Comparison of ENCODE assay signal across 8 cellular contexts in genomic region chr16:71808593-71809449, GRCh38. TPM values are rescaled to one million over a fixed set of nuclear protein-coding genes. Genes with fewer than 3 reads are reported as not detected.
DNase-seq lines count a peak whose midpoint lies in the region; ATAC-seq and TF ChIP-seq lines count a peak whose summit lies in the region.

Gene AP1G1, minus strand, starts transcription at chr16:71808834. Its CDS starts 19,355 bp downstream, at chr16:71789479.

- H3K4me3 ChIP-seq in AG09309 (ENCODE audit: control insufficient read depth, low read depth, low read length): peak within 1 kb of the TSS; percentile 58
- peak within 1 kb of the TSS; percentile 95 to 97 for H3K4me3 ChIP-seq in cardiac fibroblast (replicated peaks in 1 of 2; ENCODE audit: low read depth in 2 of 2, low read length in 2 of 2)

- DNase-seq in AG09309 (ENCODE audit: low read depth) (peak; percentile 97), NCI-H345 (lab: John Stamatoyannopoulos, UW) (peak; percentile 96), activated B cell treated with CpG ODN at 0.5 μM for 24 hours (peak; percentile 79), cardiac fibroblast (ENCODE audit: low read depth in 2 of 2) (peak; percentile 99), immature natural killer cell (peak; percentile 91 to 95 (median 95)), smooth muscle cell of the brain vasculature (ENCODE audit: low read depth, low spot score) (peak; percentile 94)

- POLR2A ChIA-PET in activated B cell treated with CpG ODN at 0.5 μM for 24 hours (lab: Charles Lee): interaction anchor here (0.5 to 3.8 kb wide), 33 partner anchors 10 to 1428 kb away, joined by 3 to 110 read pairs (median 4); partner anchors contain the start of genes DHX38, IST1 and ZNF821

- H3K36me3 Mint-ChIP-seq in activated B cell treated with CpG ODN at 0.5 μM for 24 hours (ENCODE audit: low read depth) (peaks cover 24% of the 10 kb centered on the region), immature natural killer cell (no peaks in the 10 kb centered on the region)

- H3K9me3 Mint-ChIP-seq in activated B cell treated with CpG ODN at 0.5 μM for 24 hours: no peaks in the 10 kb centered on the region
- no peaks in the 10 kb centered on the region for H3K9me3 Mint-ChIP-seq in immature natural killer cell

- CTCF ChIA-PET in activated B cell treated with CpG ODN at 0.5 μM for 24 hours (lab: Charles Lee): interaction anchor here (1.1 to 2.7 kb wide), 2 partner anchors 42 to 74 kb away, joined by 3 to 19 read pairs; no protein-coding TSS in a partner anchor

- ATAC-seq in GM19025 (IDR thresholded peaks at IDR 0.05; ENCODE audit: low read depth, unreplicated experiment): peak; percentile 76
- ATAC-seq in HG03280 (IDR thresholded peaks at IDR 0.05; ENCODE audit: unreplicated experiment): peak; percentile 82
- peak; percentile 86 for ATAC-seq in activated B cell treated with CpG ODN at 0.5 μM for 24 hours (ENCODE audit: low read depth)

- no peak for TF ChIP-seq CTCF in AG09309 (IDR thresholded peaks at IDR 0.05; ENCODE audit: control insufficient read depth, insufficient read depth, low read depth, low read length, missing control alignments)
- no peak for TF ChIP-seq CTCF in activated B cell treated with CpG ODN at 0.5 μM for 24 hours (IDR thresholded peaks at IDR 0.05)
- no peak for TF ChIP-seq CTCF in cardiac fibroblast (IDR thresholded peaks at IDR 0.05; ENCODE audit: low read depth, low read length)

- H3K4me3 Mint-ChIP-seq in activated B cell treated with CpG ODN at 0.5 μM for 24 hours (peak within 1 kb of the TSS; percentile 98), immature natural killer cell (peak within 1 kb of the TSS; percentile 91 to 98 (median 93))

- intact Hi-C loops in activated B cell treated with CpG ODN at 0.5 μM for 24 hours (cut with micrococcal nuclease): loop anchor here (1.0 to 10.0 kb wide), 9 partner anchors 9 to 324 kb away; partner anchors contain the start of genes ATXN1L, DHODH, DHX38 and IST1

- H3K27me3 Mint-ChIP-seq in activated B cell treated with CpG ODN at 0.5 μM for 24 hours: no peaks in the 10 kb centered on the region
- peaks cover 8 to 23% (median 20%) of the 10 kb centered on the region in 3 donors for H3K27me3 Mint-ChIP-seq in immature natural killer cell (ENCODE audit: low read depth in 3 of 3)

- peak within 1 kb of the TSS; percentile 100 for H3K27ac Mint-ChIP-seq in activated B cell treated with CpG ODN at 0.5 μM for 24 hours
- peak within 1 kb of the TSS; percentile 96 to 100 (median 98) for H3K27ac Mint-ChIP-seq in immature natural killer cell

- peaks cover 35% of the 10 kb centered on the region for H3K4me1 Mint-ChIP-seq in activated B cell treated with CpG ODN at 0.5 μM for 24 hours
- peaks cover 33 to 34% of the 10 kb centered on the region in 2 donors for H3K4me1 Mint-ChIP-seq in immature natural killer cell

RNA-seq across cellular contexts. Expression of gene AP1G1, which starts in this region (rescaled TPM):
- 112 and 120 TPM in 2 replicates for total RNA-seq in activated B cell treated with CpG ODN at 0.5 μM for 24 hours
- 10 to 100 TPM in 1 of 3 donors, 1 to 10 TPM in 2; 5.2 to 24.4 (median 5.2) TPM for polyA plus RNA-seq in immature natural killer cell

Comparison
In these comparisons a context has a peak if more than half of its experiments do, and no peak if none do; other contexts are left out.
1. Peak in every context shown above with its lines: DNase-seq, ATAC-seq and H3K4me3 ChIP-seq.